In genomic region chr15:55250392-55250791, GRCh38 we compare ENCODE assay signal across 12 cellular contexts. TPM values are rescaled to one million over a fixed set of nuclear protein-coding genes. Genes with fewer than 3 reads are reported as not detected.
DNase-seq lines count a peak whose midpoint lies in the region; ATAC-seq, FAIRE-seq and TF ChIP-seq lines count a peak whose summit lies in the region.
"Had no signal": no experiment of that assay in that cellular context is flagged by ENCODE, and none has a peak within 500 bp of the region (broad histone marks: within the 10 kb centered on the region; RNA-seq: fewer than 3 reads in every experiment).

No MANE protein-coding gene starts in this region.

- no peak overlapping the region for H3K4me2 ChIP-seq in astrocyte (ENCODE audit: low read length)

- H3K9ac ChIP-seq in astrocyte (ENCODE audit: low read length): no peak overlapping the region

- H3K9me3 Mint-ChIP-seq in CD14-positive monocyte (no peaks in the 10 kb centered on the region), astrocyte (ENCODE audit: unreplicated experiment) (no peaks in the 10 kb centered on the region), nephron progenitor cell (no peaks in the 10 kb centered on the region)
- H3K9me3 Mint-ChIP-seq: stimulated activated naive CD8-positive, alpha-beta T cell treated with anti-CD3 and anti-CD28 coated beads, Interleukin-15, amount 100 ng/mL, for 72 hours had no signal

- H2AFZ ChIP-seq in astrocyte (ENCODE audit: low read depth, low read length): no peak overlapping the region

- H3K9me3 ChIP-seq in astrocyte (ENCODE audit: insufficient read depth, low read depth, low read length) (no peaks in the 10 kb centered on the region), esophagus squamous epithelium (no peaks in the 10 kb centered on the region)

- no peak for FAIRE-seq in astrocyte (lab: Jason Lieb, UNC)

- no peaks in the 10 kb centered on the region for H3K36me3 ChIP-seq in astrocyte (ENCODE audit: insufficient read depth, low read length)
- H3K36me3 ChIP-seq in esophagus squamous epithelium: no peaks in the 10 kb centered on the region

- H3K4me1 ChIP-seq in astrocyte (ENCODE audit: insufficient read depth, low read length) (peaks cover 10% of the 10 kb centered on the region), esophagus squamous epithelium (peaks cover 5 to 68% (median 43%) of the 10 kb centered on the region in 3 donors)

- WGBS in esophagus squamous epithelium, 2 donors: 21 to 35% methylated on average over 2 of the region's 2 CpGs

- no peak for TF ChIP-seq POLR2A in esophagus squamous epithelium (IDR thresholded peaks at IDR 0.05)

- H3K27ac ChIP-seq in astrocyte (ENCODE audit: low read depth, low read length) (no peak overlapping the region), esophagus squamous epithelium (peak overlapping the region in 2 of 4 donors; percentile 36 to 74)

- peak overlapping the region; percentile 91 to 99 (median 97) for H3K27ac Mint-ChIP-seq in CD14-positive monocyte
- H3K27ac Mint-ChIP-seq in astrocyte (ENCODE audit: unreplicated experiment): no peak overlapping the region
- H3K27ac Mint-ChIP-seq in nephron progenitor cell: no peak overlapping the region

- H3K27me3 ChIP-seq in astrocyte (ENCODE audit: insufficient read depth, low read length): no peaks in the 10 kb centered on the region
- no peaks in the 10 kb centered on the region for H3K27me3 ChIP-seq in esophagus squamous epithelium

- H3K79me2 ChIP-seq in astrocyte (ENCODE audit: insufficient read depth, low read length): no peaks in the 10 kb centered on the region

- intact Hi-C loops in CD14-positive monocyte (cut with micrococcal nuclease): loop anchor here (2.0 to 5.0 kb wide), 2 partner anchors 37 to 40 kb away; partner anchors contain the start of gene RAB27A (in 1 of the 2)
- intact Hi-C loops in esophagus squamous epithelium (cut with DNase I): no loop called here

- ATAC-seq in GM19397 (IDR thresholded peaks at IDR 0.05; ENCODE audit: unreplicated experiment) (no peak), HG03175 (IDR thresholded peaks at IDR 0.05; ENCODE audit: unreplicated experiment) (no peak)
- ATAC-seq: HCT116 had no signal

- H3K4me3 Mint-ChIP-seq in CD14-positive monocyte (peak overlapping the region in 1 of 2 donors; percentile 70), astrocyte (ENCODE audit: unreplicated experiment) (no peak overlapping the region), nephron progenitor cell (no peak overlapping the region)

- H3K36me3 Mint-ChIP-seq in CD14-positive monocyte: peaks cover 9 to 20% of the 10 kb centered on the region in 2 donors
- no peaks in the 10 kb centered on the region for H3K36me3 Mint-ChIP-seq in astrocyte (ENCODE audit: low read depth, unreplicated experiment)
- H3K36me3 Mint-ChIP-seq in nephron progenitor cell (ENCODE audit: low read depth): no peaks in the 10 kb centered on the region

- H3K27me3 Mint-ChIP-seq in CD14-positive monocyte (ENCODE audit: low read depth in 3 of 3) (peaks cover 0 to 2% (median 0%) of the 10 kb centered on the region in 3 donors), astrocyte (ENCODE audit: low read depth, unreplicated experiment) (no peaks in the 10 kb centered on the region), nephron progenitor cell (ENCODE audit: low read depth, poor library complexity) (peaks cover 7% of the 10 kb centered on the region)
- H3K27me3 Mint-ChIP-seq: stimulated activated naive CD8-positive, alpha-beta T cell treated with anti-CD3 and anti-CD28 coated beads, Interleukin-15, amount 100 ng/mL, for 72 hours had no signal

- H3K4me1 Mint-ChIP-seq in CD14-positive monocyte (peaks cover 89% of the 10 kb centered on the region), astrocyte (ENCODE audit: low read depth, unreplicated experiment) (peaks cover 22% of the 10 kb centered on the region), nephron progenitor cell (peaks cover 14% of the 10 kb centered on the region)

- no peak overlapping the region for H3K4me3 ChIP-seq in LNCaP clone FGC (ENCODE audit: low read depth, low read length)
- H3K4me3 ChIP-seq in astrocyte (ENCODE audit: insufficient read depth, low read depth, low read length): no peak overlapping the region
- H3K4me3 ChIP-seq in esophagus squamous epithelium: no peak overlapping the region

- no peaks in the 10 kb centered on the region for H4K20me1 ChIP-seq in astrocyte (ENCODE audit: insufficient read depth, low read length)

- DNase-seq in CD14-positive monocyte (ENCODE audit: low spot score) (peak; percentile 72), LNCaP clone FGC (ENCODE audit: low read depth) (peak; percentile 72), astrocyte (ENCODE audit: low read depth) (peak; percentile 2), medulla oblongata (ENCODE audit: extremely low spot score) (peak; percentile 30), esophagus squamous epithelium (lab: John Stamatoyannopoulos, UW) (no peak), nephron progenitor cell (no peak)
- DNase-seq: NCI-H146; occipital lobe; stimulated activated naive CD8-positive, alpha-beta T cell treated with anti-CD3 and anti-CD28 coated beads, Interleukin-15, amount 100 ng/mL, for 72 hours had no signal

- TF ChIP-seq CTCF in CD14-positive monocyte (IDR thresholded peaks at IDR 0.05) (no peak), LNCaP clone FGC (IDR thresholded peaks at IDR 0.05; ENCODE audit: control insufficient read depth, extremely low read depth, insufficient read depth) (no peak), astrocyte (IDR thresholded peaks at IDR 0.05; ENCODE audit: insufficient read depth, low read depth, low read length) (no peak), esophagus squamous epithelium (IDR thresholded peaks at IDR 0.05) (no peak), nephron progenitor cell (IDR thresholded peaks at IDR 0.05) (no peak)

RNA-seq across cellular contexts. Expression of gene RAB27A, which starts 39.2 kb away (rescaled TPM):
- 100 to 1,000 TPM; 135 to 159 TPM for polyA plus RNA-seq in CD14-positive monocyte
- total RNA-seq in astrocyte: 17.8 and 18.8 TPM in 2 replicates
- 10 to 100 TPM in 3 of 4 donors, 1 to 10 TPM in 1; 8.7 to 16.2 (median 11.7) TPM for total RNA-seq in esophagus squamous epithelium

RNA-seq across cellular contexts. Expression of gene RSL24D1, which starts 53.7 kb away (rescaled TPM):
- polyA plus RNA-seq in CD14-positive monocyte: 10 to 100 TPM; 73.0 to 84.2 TPM
- total RNA-seq in astrocyte (71.4 and 76.1 TPM in 2 replicates), esophagus squamous epithelium (10 to 100 TPM; 23.1 to 78.0 (median 55.7) TPM)

Comparison
In these comparisons a context has a peak if more than half of its experiments do, and no peak if none do; other contexts are left out.
1. DNase-seq: peak in CD14-positive monocyte (single experiment), LNCaP clone FGC (single experiment), astrocyte (single experiment) and medulla oblongata (single experiment); none in esophagus squamous epithelium (single experiment) and nephron progenitor cell (single experiment).
2. H3K27ac Mint-ChIP-seq: peak in CD14-positive monocyte (7 of 7); none in astrocyte (single experiment) and nephron progenitor cell (single experiment).